ENCODE assay signal across 22 cellular contexts in genomic region chr2:143493339-143493738, GRCh38.
"Had no signal": no experiment of that assay in that cellular context is flagged by ENCODE, and none has a peak within 500 bp of the region (broad histone marks: within the 10 kb centered on the region; RNA-seq: fewer than 3 reads in every experiment).

No MANE protein-coding gene starts in this region.

- DNase-seq: dermis blood vessel endothelial cell; foreskin keratinocyte; head of caudate nucleus; kidney; left cardiac atrium; left ventricle myocardium inferior; mesenchymal stem cell; midbrain; occipital lobe; pancreas; right cardiac atrium; small intestine; stimulated activated CD4-positive, alpha-beta T cell treated with anti-CD3 and anti-CD28 coated beads, Interleukin-2, amount 100 ng/mL, for 48 hours; stimulated activated naive CD8-positive, alpha-beta T cell treated with anti-CD3 and anti-CD28 coated beads, Interleukin-15, amount 100 ng/mL, for 72 hours; testis; upper lobe of right lung had no signal

- H3K9me3 ChIP-seq: pancreas, testis, tibial nerve, upper lobe of right lung, vagina had no signal

- H3K27ac Mint-ChIP-seq: nephron, progenitor cell of endocrine pancreas had no signal

- H3K27ac ChIP-seq: foreskin keratinocyte, hepatocyte, left ventricle myocardium inferior, pancreas, testis, tibial nerve, upper lobe of right lung, vagina had no signal

- H3K27me3 ChIP-seq: hepatocyte, pancreas, testis, tibial nerve, upper lobe of right lung, vagina had no signal

- H3K4me3 ChIP-seq: hepatocyte, left ventricle myocardium inferior, lung, pancreas, testis, tibial nerve, upper lobe of right lung, vagina had no signal

- H3K4me3 Mint-ChIP-seq: nephron; stimulated activated naive CD8-positive, alpha-beta T cell treated with anti-CD3 and anti-CD28 coated beads, Interleukin-15, amount 100 ng/mL, for 72 hours had no signal

- ATAC-seq: foreskin keratinocyte; left cardiac atrium; pancreas; right cardiac atrium; stimulated activated naive CD8-positive, alpha-beta T cell treated with anti-CD3 and anti-CD28 coated beads, Interleukin-15, amount 100 ng/mL, for 72 hours; upper lobe of right lung had no signal

- H3K36me3 ChIP-seq: pancreas, upper lobe of right lung, vagina had no signal

- H3K27me3 Mint-ChIP-seq: progenitor cell of endocrine pancreas; stimulated activated naive CD8-positive, alpha-beta T cell treated with anti-CD3 and anti-CD28 coated beads, Interleukin-15, amount 100 ng/mL, for 72 hours had no signal

- H3K4me1 ChIP-seq: foreskin keratinocyte, left ventricle myocardium inferior, pancreas, testis, upper lobe of right lung, vagina had no signal
